25 cellular contexts compared by ENCODE assay signal in genomic region chr7:90723866-90724265, GRCh38.
DNase-seq lines count a peak whose midpoint lies in the region; ATAC-seq and TF ChIP-seq lines count a peak whose summit lies in the region.
"Had no signal": no experiment of that assay in that cellular context is flagged by ENCODE, and none has a peak within 500 bp of the region (broad histone marks: within the 10 kb centered on the region; RNA-seq: fewer than 3 reads in every experiment).

No MANE protein-coding gene starts in this region.

- peak overlapping the region; percentile 24 for H3K27ac Mint-ChIP-seq in progenitor cell of endocrine pancreas
- H3K27ac Mint-ChIP-seq: activated naive CD8-positive, alpha-beta T cell treated with anti-CD3 and anti-CD28 coated beads, Interleukin-2, amount 10 ng/mL, durations not matched to agents 7 days and 5 days; CD4-positive, alpha-beta T cell had no signal

- peaks cover 72% of the 10 kb centered on the region for H3K4me1 Mint-ChIP-seq in progenitor cell of endocrine pancreas (ENCODE audit: low read depth)
- H3K4me1 Mint-ChIP-seq: activated naive CD8-positive, alpha-beta T cell treated with anti-CD3 and anti-CD28 coated beads, Interleukin-2, amount 10 ng/mL, durations not matched to agents 7 days and 5 days had no signal

- intact Hi-C loops in lower lobe of right lung (cut with DNase I): no loop called here

- DNase-seq in Karpas-422: no peak
- peak; percentile 50 for DNase-seq in SW480 (ENCODE audit: low spot score)
- no peak for DNase-seq in progenitor cell of endocrine pancreas (ENCODE audit: low spot score, unreplicated experiment)
- DNase-seq in lower lobe of right lung: no peak
- no peak for DNase-seq in NCI-H2196 treated with DMSO at 0.1 percent for 48 hours (lab: John Stamatoyannopoulos, UW; ENCODE audit: unreplicated experiment)
- DNase-seq in GOT3 (lab: John Stamatoyannopoulos, UW): no peak
- DNase-seq: activated CD4-positive, alpha-beta T cell treated with anti-CD3 and anti-CD28 coated beads, Interleukin-2, amount 50 U/mL, for 4 hours; activated CD4-positive, CD25-positive, alpha-beta regulatory T cell; activated CD8-positive, alpha-beta memory T cell treated with anti-CD3 and anti-CD28 coated beads, Interleukin-2, amount 50 U/mL, for 4 hours; activated effector memory CD4-positive, alpha-beta T cell treated with anti-CD3 and anti-CD28 coated beads, Interleukin-2, amount 50 U/mL, for 16 hours; activated naive CD8-positive, alpha-beta T cell treated with anti-CD3 and anti-CD28 coated beads, Interleukin-2, amount 10 ng/mL, durations not matched to agents 7 days and 5 days; CD4-positive, alpha-beta T cell; dorsolateral prefrontal cortex; mesendoderm; NCI-H1048; NCI-H1694 treated with DMSO at 0.1 percent for 48 hours; NCI-H2171; NCI-H524 treated with DMSO at 0.1 percent for 48 hours; nucleus accumbens; retina; spleen; stimulated activated CD4-positive, alpha-beta T cell treated with anti-CD3 and anti-CD28 coated beads, Interleukin-2, amount 100 ng/mL, for 48 hours; stimulated activated naive CD4-positive, alpha-beta T cell had no signal

- H3K4me3 Mint-ChIP-seq in progenitor cell of endocrine pancreas (ENCODE audit: low read depth): no peak overlapping the region
- H3K4me3 Mint-ChIP-seq: activated naive CD8-positive, alpha-beta T cell treated with anti-CD3 and anti-CD28 coated beads, Interleukin-2, amount 10 ng/mL, durations not matched to agents 7 days and 5 days; CD4-positive, alpha-beta T cell had no signal

- H3K9me3 Mint-ChIP-seq in progenitor cell of endocrine pancreas (ENCODE audit: low read depth): no peaks in the 10 kb centered on the region
- H3K9me3 Mint-ChIP-seq: activated naive CD8-positive, alpha-beta T cell treated with anti-CD3 and anti-CD28 coated beads, Interleukin-2, amount 10 ng/mL, durations not matched to agents 7 days and 5 days; CD4-positive, alpha-beta T cell had no signal

- H3K4me3 ChIP-seq in BLaER1 (no peak overlapping the region), Karpas-422 (ENCODE audit: low read length) (no peak overlapping the region), lower lobe of right lung (no peak overlapping the region)
- H3K4me3 ChIP-seq: dorsolateral prefrontal cortex, spleen had no signal

- H3K9me3 ChIP-seq in BLaER1: peaks cover 5% of the 10 kb centered on the region
- peaks cover under 1% of the 10 kb centered on the region; the same call in 1 of the 2 replicates for H3K9me3 ChIP-seq in Karpas-422 (ENCODE audit: low read length)
- H3K9me3 ChIP-seq in lower lobe of right lung: no peaks in the 10 kb centered on the region
- H3K9me3 ChIP-seq: spleen had no signal

- H3K27me3 Mint-ChIP-seq in progenitor cell of endocrine pancreas: no peaks in the 10 kb centered on the region
- H3K27me3 Mint-ChIP-seq: activated naive CD8-positive, alpha-beta T cell treated with anti-CD3 and anti-CD28 coated beads, Interleukin-2, amount 10 ng/mL, durations not matched to agents 7 days and 5 days; CD4-positive, alpha-beta T cell had no signal

- H3K9ac ChIP-seq in BLaER1 (no peak overlapping the region), Karpas-422 (ENCODE audit: low read length) (peak overlapping the region; percentile 1; the same call in 1 of the 2 replicates)

- peaks cover 10% of the 10 kb centered on the region; the same call in 1 of the 2 replicates for H3K36me3 ChIP-seq in BLaER1
- H3K36me3 ChIP-seq in Karpas-422 (ENCODE audit: insufficient read depth, low read length): peaks cover 30% of the 10 kb centered on the region
- H3K36me3 ChIP-seq in lower lobe of right lung: no peaks in the 10 kb centered on the region
- H3K36me3 ChIP-seq: spleen had no signal

- no peak overlapping the region for H2AFZ ChIP-seq in Karpas-422 (ENCODE audit: low read length)

- H3K27me3 ChIP-seq in BLaER1 (no peaks in the 10 kb centered on the region), Karpas-422 (ENCODE audit: low read length) (no peaks in the 10 kb centered on the region), lower lobe of right lung (ENCODE audit: low read depth) (no peaks in the 10 kb centered on the region)
- H3K27me3 ChIP-seq: dorsolateral prefrontal cortex, spleen had no signal

- TF ChIP-seq CTCF in progenitor cell of endocrine pancreas (IDR thresholded peaks at IDR 0.05; ENCODE audit: unreplicated experiment) (no peak), lower lobe of right lung (IDR thresholded peaks at IDR 0.05) (no peak)

- H3K36me3 Mint-ChIP-seq in progenitor cell of endocrine pancreas (ENCODE audit: insufficient read depth): peaks cover 2% of the 10 kb centered on the region
- H3K36me3 Mint-ChIP-seq: activated naive CD8-positive, alpha-beta T cell treated with anti-CD3 and anti-CD28 coated beads, Interleukin-2, amount 10 ng/mL, durations not matched to agents 7 days and 5 days had no signal

- H3K79me2 ChIP-seq in Karpas-422 (ENCODE audit: low read length): peaks cover 99% of the 10 kb centered on the region

- H4K20me1 ChIP-seq in BLaER1 (no peaks in the 10 kb centered on the region), Karpas-422 (ENCODE audit: insufficient read depth, low read depth, low read length) (no peaks in the 10 kb centered on the region)

- H3K4me2 ChIP-seq in BLaER1: peak overlapping the region; percentile 39
- peak overlapping the region; percentile 73 for H3K4me2 ChIP-seq in Karpas-422 (ENCODE audit: low read depth, low read length, poor library complexity, severe bottlenecking)

- H3K27ac ChIP-seq in BLaER1: no peak overlapping the region
- peak overlapping the region; percentile 91 for H3K27ac ChIP-seq in Karpas-422 (ENCODE audit: low read length)
- H3K27ac ChIP-seq in lower lobe of right lung: no peak overlapping the region
- H3K27ac ChIP-seq: dorsolateral prefrontal cortex, RWPE1 had no signal

- no peaks in the 10 kb centered on the region for H3K9me2 ChIP-seq in Karpas-422 (replicated peaks; ENCODE audit: insufficient read depth, low read length)

- H3K4me1 ChIP-seq in BLaER1 (peaks cover 39% of the 10 kb centered on the region), Karpas-422 (ENCODE audit: low read length) (peaks cover 91% of the 10 kb centered on the region), lower lobe of right lung (peaks cover 23% of the 10 kb centered on the region)

- no peak for ATAC-seq in lower lobe of right lung
